ENCODE assay signal across 11 cellular contexts in the genomic region with DNA sequence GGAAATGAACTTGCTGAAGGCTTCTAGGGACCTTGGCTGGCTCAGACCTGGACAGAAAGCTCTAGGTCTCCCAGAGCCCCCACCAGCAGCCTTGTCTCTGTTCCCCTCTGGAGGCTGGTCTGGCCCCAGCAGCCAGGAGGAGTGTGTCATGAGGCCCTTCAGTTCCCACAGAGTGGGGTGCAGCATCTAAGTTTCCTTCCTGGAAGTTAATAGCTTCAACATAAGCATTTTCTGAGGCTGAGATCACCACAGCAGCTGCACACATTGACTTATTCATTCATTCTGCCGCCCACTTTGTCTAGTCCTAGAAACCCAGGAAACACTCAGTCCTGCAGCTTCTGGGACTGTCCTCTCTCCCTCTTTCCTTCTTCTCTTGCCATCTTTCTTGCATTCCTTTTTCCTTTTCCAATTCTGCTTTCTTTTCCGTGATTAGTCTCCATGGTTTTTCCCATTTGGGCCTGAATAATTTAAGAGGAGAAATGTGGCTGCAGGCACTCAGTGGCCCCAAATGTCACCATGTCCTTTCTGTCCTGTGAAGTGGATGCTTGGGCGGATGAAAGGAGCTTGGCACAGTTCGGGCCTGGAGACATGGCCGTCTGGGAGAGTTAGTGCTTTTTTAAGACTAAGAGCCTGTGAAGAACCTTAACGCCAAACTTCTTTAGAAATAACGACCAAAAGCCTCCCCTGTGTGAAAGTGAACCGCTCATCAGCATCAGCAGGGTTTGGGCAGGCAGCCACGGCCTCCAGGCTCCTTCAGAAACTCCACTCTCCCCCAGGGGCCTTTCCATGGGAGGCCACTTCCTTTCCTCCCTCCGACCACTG. TPM values are rescaled to one million over a fixed set of nuclear protein-coding genes. Genes with fewer than 3 reads are reported as not detected.
A peak's percentile ranks its signal among the peaks of the same experiment; 100 is the strongest.
DNase-seq lines count a peak whose midpoint lies in the region; ATAC-seq and TF ChIP-seq lines count a peak whose summit lies in the region.
"Had no signal": no experiment of that assay in that cellular context is flagged by ENCODE, and none has a peak within 500 bp of the region (broad histone marks: within the 10 kb centered on the region; RNA-seq: fewer than 3 reads in every experiment).

No MANE protein-coding gene starts in this region.

- no peak overlapping the region for H3K4me3 Mint-ChIP-seq in activated CD8-positive, alpha-beta T cell treated with anti-CD3 and anti-CD28 coated beads for 36 hours
- H3K4me3 Mint-ChIP-seq in activated CD8-positive, alpha-beta T cell treated with anti-CD3 and anti-CD28 coated beads, Interleukin-2, amount 10 ng/mL, durations not matched to agents 7 days and 5 days: no peak overlapping the region
- H3K4me3 Mint-ChIP-seq: CD4-positive, CD25-positive, alpha-beta regulatory T cell had no signal

- H3K36me3 ChIP-seq in heart left ventricle (no peaks in the 10 kb centered on the region), spleen (no peaks in the 10 kb centered on the region)

- ATAC-seq in activated CD8-positive, alpha-beta T cell treated with anti-CD3 and anti-CD28 coated beads for 36 hours: peak; percentile 58
- ATAC-seq in activated CD8-positive, alpha-beta T cell treated with anti-CD3 and anti-CD28 coated beads, Interleukin-2, amount 10 ng/mL, durations not matched to agents 7 days and 5 days: no peak
- peak; percentile 46 to 77 (median 59) for ATAC-seq in heart left ventricle
- ATAC-seq in HG03159 (IDR thresholded peaks at IDR 0.05; ENCODE audit: unreplicated experiment): no peak

- no peaks in the 10 kb centered on the region for H3K9me3 Mint-ChIP-seq in activated CD8-positive, alpha-beta T cell treated with anti-CD3 and anti-CD28 coated beads for 36 hours
- no peaks in the 10 kb centered on the region for H3K9me3 Mint-ChIP-seq in activated CD8-positive, alpha-beta T cell treated with anti-CD3 and anti-CD28 coated beads, Interleukin-2, amount 10 ng/mL, durations not matched to agents 7 days and 5 days (ENCODE audit: insufficient read depth)
- H3K9me3 Mint-ChIP-seq: CD4-positive, CD25-positive, alpha-beta regulatory T cell had no signal

- no peak overlapping the region for H3K4me3 ChIP-seq in heart left ventricle
- H3K4me3 ChIP-seq in spleen: no peak overlapping the region

- CTCF ChIA-PET in activated CD8-positive, alpha-beta T cell treated with anti-CD3 and anti-CD28 coated beads for 36 hours (lab: Charles Lee): no interaction called here
- CTCF ChIA-PET in activated CD8-positive, alpha-beta T cell treated with anti-CD3 and anti-CD28 coated beads, Interleukin-2, amount 10 ng/mL, durations not matched to agents 7 days and 5 days (lab: Charles Lee): no interaction called here

- peak; percentile 22 for DNase-seq in activated CD8-positive, alpha-beta T cell treated with anti-CD3 and anti-CD28 coated beads for 36 hours
- DNase-seq in activated CD8-positive, alpha-beta T cell treated with anti-CD3 and anti-CD28 coated beads, Interleukin-2, amount 10 ng/mL, durations not matched to agents 7 days and 5 days: no peak
- peak in 3 of 5 donors; percentile 34 to 67 (median 45) for DNase-seq in heart left ventricle
- DNase-seq in smooth muscle cell of the brain vasculature (ENCODE audit: low read depth, low spot score): peak; percentile 49
- no peak for DNase-seq in spleen
- no peak for DNase-seq in COR-L47 (lab: John Stamatoyannopoulos, UW)
- DNase-seq: activated effector memory CD4-positive, alpha-beta T cell treated with Interleukin-2 at 50 U/mL for 16 hours; CD4-positive, CD25-positive, alpha-beta regulatory T cell; NCI-H1436 treated with DMSO at 0.1 percent for 48 hours had no signal

- H3K27ac ChIP-seq in VCaP (0 out of 2 replicates have a peak overlapping the region, but pooled peaks have one; percentile 5), heart left ventricle (peak overlapping the region in 10 of 12 donors; percentile 0 to 73 (median 57)), spleen (no peak overlapping the region)

- intact Hi-C loops in activated CD8-positive, alpha-beta T cell treated with anti-CD3 and anti-CD28 coated beads for 36 hours (cut with micrococcal nuclease): no loop called here
- intact Hi-C loops in heart left ventricle (cut with DNase I): loop anchor here in 3 of 10 donors (5.0 kb wide), 2 partner anchors 33 to 48 kb away; partner anchors contain the start of gene PCMTD2 (in 2 of the 3)
- intact Hi-C loops in spleen (cut with DNase I; ENCODE audit: low total_unique reads): no loop called here

- POLR2A ChIA-PET in activated CD8-positive, alpha-beta T cell treated with anti-CD3 and anti-CD28 coated beads for 36 hours (lab: Charles Lee): no interaction called here
- POLR2A ChIA-PET in activated CD8-positive, alpha-beta T cell treated with anti-CD3 and anti-CD28 coated beads, Interleukin-2, amount 10 ng/mL, durations not matched to agents 7 days and 5 days (lab: Charles Lee): no interaction called here

- H3K27me3 Mint-ChIP-seq in activated CD8-positive, alpha-beta T cell treated with anti-CD3 and anti-CD28 coated beads for 36 hours: no peaks in the 10 kb centered on the region
- H3K27me3 Mint-ChIP-seq in activated CD8-positive, alpha-beta T cell treated with anti-CD3 and anti-CD28 coated beads, Interleukin-2, amount 10 ng/mL, durations not matched to agents 7 days and 5 days (ENCODE audit: low read depth): peaks cover 4% of the 10 kb centered on the region
- H3K27me3 Mint-ChIP-seq: CD4-positive, CD25-positive, alpha-beta regulatory T cell had no signal

- TF ChIP-seq CTCF in activated CD8-positive, alpha-beta T cell treated with anti-CD3 and anti-CD28 coated beads for 36 hours (IDR thresholded peaks at IDR 0.05): no peak
- TF ChIP-seq CTCF in VCaP (conservative IDR thresholded peaks at IDR 0.05) (no peak), heart left ventricle (IDR thresholded peaks at IDR 0.05) (no peak), spleen (IDR thresholded peaks at IDR 0.05 in 8 of 11, conservative IDR thresholded peaks at IDR 0.05 in 3 of 11) (no peak)

- H3K9me3 ChIP-seq in heart left ventricle (no peaks in the 10 kb centered on the region), spleen (no peaks in the 10 kb centered on the region)

- WGBS in heart left ventricle, 4 donors: 29 to 45% (median 31%) methylated on average over 9 to 10 of the region's 10 CpGs
- 63 to 80% (median 72%) methylated on average over 10 of the region's 10 CpGs for WGBS in spleen, 5 donors

- peaks cover 0 to 3% (median 0%) of the 10 kb centered on the region in 9 donors for H3K27me3 ChIP-seq in heart left ventricle
- peaks cover 0 to 24% (median 0%) of the 10 kb centered on the region in 7 donors for H3K27me3 ChIP-seq in spleen (replicated peaks in 1 of 7)

- no peak overlapping the region for H3K27ac Mint-ChIP-seq in activated CD8-positive, alpha-beta T cell treated with anti-CD3 and anti-CD28 coated beads for 36 hours
- no peak overlapping the region for H3K27ac Mint-ChIP-seq in activated CD8-positive, alpha-beta T cell treated with anti-CD3 and anti-CD28 coated beads, Interleukin-2, amount 10 ng/mL, durations not matched to agents 7 days and 5 days

- no peaks in the 10 kb centered on the region for H3K36me3 Mint-ChIP-seq in activated CD8-positive, alpha-beta T cell treated with anti-CD3 and anti-CD28 coated beads for 36 hours (ENCODE audit: low read depth)
- no peaks in the 10 kb centered on the region for H3K36me3 Mint-ChIP-seq in activated CD8-positive, alpha-beta T cell treated with anti-CD3 and anti-CD28 coated beads, Interleukin-2, amount 10 ng/mL, durations not matched to agents 7 days and 5 days (ENCODE audit: low read depth)
- H3K36me3 Mint-ChIP-seq: CD4-positive, CD25-positive, alpha-beta regulatory T cell had no signal

- TF ChIP-seq POLR2A in heart left ventricle (IDR thresholded peaks at IDR 0.05) (no peak), spleen (IDR thresholded peaks at IDR 0.05) (no peak)

- H3K4me1 ChIP-seq in heart left ventricle: peaks cover 0 to 42% (median 33%) of the 10 kb centered on the region in 12 donors
- peaks cover 3 to 41% (median 9%) of the 10 kb centered on the region in 6 donors for H3K4me1 ChIP-seq in spleen

- peaks cover 19% of the 10 kb centered on the region for H3K4me1 Mint-ChIP-seq in activated CD8-positive, alpha-beta T cell treated with anti-CD3 and anti-CD28 coated beads for 36 hours (ENCODE audit: low read depth)
- H3K4me1 Mint-ChIP-seq in activated CD8-positive, alpha-beta T cell treated with anti-CD3 and anti-CD28 coated beads, Interleukin-2, amount 10 ng/mL, durations not matched to agents 7 days and 5 days (ENCODE audit: low read depth): peaks cover 3% of the 10 kb centered on the region

RNA-seq across cellular contexts. Expression of gene PCMTD2, which starts 31.0 kb away (rescaled TPM):
- 10 to 100 TPM; 26.0 to 28.6 TPM for total RNA-seq in activated CD8-positive, alpha-beta T cell treated with anti-CD3 and anti-CD28 coated beads for 36 hours
- 10 to 100 TPM; 32.0 to 33.2 TPM for total RNA-seq in activated CD8-positive, alpha-beta T cell treated with anti-CD3 and anti-CD28 coated beads, Interleukin-2, amount 10 ng/mL, durations not matched to agents 7 days and 5 days
- total RNA-seq in heart left ventricle (100 to 1,000 TPM in 1 of 9 donors, 10 to 100 TPM in 8; 41.7 to 128 (median 66.6) TPM), spleen (100 to 1,000 TPM in 1 of 7 donors, 10 to 100 TPM in 6; 55.4 to 104 (median 78.1) TPM)
- polyA plus RNA-seq in heart left ventricle (10 to 100 TPM; 23.9 to 29.5 TPM), spleen (10 to 100 TPM; 36.0 to 38.5 (median 37.3) TPM)

Comparison
In these comparisons a context has a peak if more than half of its experiments do, and no peak if none do; other contexts are left out.
1. ATAC-seq: peak in activated CD8-positive, alpha-beta T cell treated with anti-CD3 and anti-CD28 coated beads for 36 hours (single experiment) and heart left ventricle (4 of 4); none in activated CD8-positive, alpha-beta T cell treated with anti-CD3 and anti-CD28 coated beads, Interleukin-2, amount 10 ng/mL, durations not matched to agents 7 days and 5 days (single experiment) and HG03159 (single experiment).
2. DNase-seq: peak in activated CD8-positive, alpha-beta T cell treated with anti-CD3 and anti-CD28 coated beads for 36 hours (single experiment), heart left ventricle (3 of 5) and smooth muscle cell of the brain vasculature (single experiment); none in activated CD8-positive, alpha-beta T cell treated with anti-CD3 and anti-CD28 coated beads, Interleukin-2, amount 10 ng/mL, durations not matched to agents 7 days and 5 days (single experiment), spleen (single experiment) and COR-L47 (single experiment).
3. H3K27ac ChIP-seq: peak in VCaP (single experiment) and heart left ventricle (10 of 12); none in spleen (0 of 8).